In genomic region chr13:114032121-114032799, GRCh38 we compare ENCODE assay signal across 12 cellular contexts. TPM values are rescaled to one million over a fixed set of nuclear protein-coding genes. Genes with fewer than 3 reads are reported as not detected.
A peak's percentile ranks its signal among the peaks of the same experiment; 100 is the strongest.
DNase-seq lines count a peak whose midpoint lies in the region; ATAC-seq and TF ChIP-seq lines count a peak whose summit lies in the region.
"Had no signal": no experiment of that assay in that cellular context is flagged by ENCODE, and none has a peak within 500 bp of the region (broad histone marks: within the 10 kb centered on the region; RNA-seq: fewer than 3 reads in every experiment).

No MANE protein-coding gene starts in this region.

- intact Hi-C loops in sigmoid colon (cut with DNase I) = loop anchor here (5.0 kb wide), 1 partner anchor 100 kb away; the partner anchor contains the start of gene RASA3
- intact Hi-C loops in mucosa of descending colon (cut with DNase I, micrococcal nuclease) = no loop called here

- in situ Hi-C loops in G401 (cut with HindIII; ENCODE audit: low sequenced_read_pairs) = no loop called here

- DNase-seq in GM03348 (ENCODE audit: low spot score) = peak; percentile 78
- peak; percentile 50 for DNase-seq in T1000 (lab: John Stamatoyannopoulos, UW)
- peak; percentile 62 for DNase-seq in glomerular endothelial cell (ENCODE audit: extremely low read depth, low read depth, low spot score)
- no peak for DNase-seq in sigmoid colon
- no peak for DNase-seq in SW 1271 (lab: John Stamatoyannopoulos, UW)
- DNase-seq in activated CD8-positive, alpha-beta memory T cell treated with anti-CD3 and anti-CD28 coated beads, Interleukin-2, amount 50 U/mL, for 48 hours = no peak
- no peak for DNase-seq in mucosa of descending colon
- no peak for DNase-seq in G401 (ENCODE audit: low spot score)
- DNase-seq: activated CD8-positive, alpha-beta memory T cell treated with anti-CD3 and anti-CD28 coated beads, Interleukin-2, amount 10 ng/mL, durations not matched to agents 7 days and 5 days; DMS153; NCI-H446 treated with DMSO at 0.1 percent for 48 hours; T-helper 1 cell had no signal

- H3K36me3 ChIP-seq in sigmoid colon = peaks cover 0 to 4% (median 0%) of the 10 kb centered on the region in 4 donors
- H3K36me3 ChIP-seq in mucosa of descending colon (ENCODE audit: low read depth) = no peaks in the 10 kb centered on the region

- no peak for TF ChIP-seq EP300 in sigmoid colon (IDR thresholded peaks at IDR 0.05)

- no peak for ATAC-seq in mucosa of descending colon
- ATAC-seq: activated CD8-positive, alpha-beta memory T cell treated with anti-CD3 and anti-CD28 coated beads, Interleukin-2, amount 10 ng/mL, durations not matched to agents 7 days and 5 days had no signal

- no peak overlapping the region for H3K4me3 ChIP-seq in sigmoid colon
- H3K4me3 ChIP-seq in mucosa of descending colon = no peak overlapping the region

- no peak for TF ChIP-seq CTCF in sigmoid colon (IDR thresholded peaks at IDR 0.05)
- TF ChIP-seq CTCF in mucosa of descending colon (IDR thresholded peaks at IDR 0.05) = no peak

- no peaks in the 10 kb centered on the region for H3K27me3 ChIP-seq in sigmoid colon

- TF ChIP-seq POLR2A in sigmoid colon (IDR thresholded peaks at IDR 0.05) = no peak

- WGBS in sigmoid colon, 2 donors = 84 to 89% methylated on average over 26 of the region's 26 CpGs

- H3K27ac ChIP-seq in sigmoid colon = peak overlapping the region; percentile 22 to 58 (median 52)

- H3K4me1 ChIP-seq in sigmoid colon (peaks cover 0 to 54% (median 37%) of the 10 kb centered on the region in 4 donors), mucosa of descending colon (ENCODE audit: low read depth) (no peaks in the 10 kb centered on the region)

- H3K9me3 ChIP-seq in sigmoid colon = no peaks in the 10 kb centered on the region
- no peaks in the 10 kb centered on the region for H3K9me3 ChIP-seq in mucosa of descending colon

RNA-seq across cellular contexts. Expression of gene C13orf46, which starts 58.4 kb away (rescaled TPM):
- total RNA-seq in glomerular endothelial cell (2.5 and 4.1 TPM in 2 replicates), sigmoid colon (10 to 100 TPM in 1 of 4 donors, under 1 TPM in 2, not detected in 1; 0.71 to 11.9 (median 0.81) TPM), mucosa of descending colon (1 to 10 TPM; 1.3 to 1.8 (median 1.6) TPM)
- 1 to 10 TPM in 1 of 3 donors, under 1 TPM in 1, not detected in 1; 0.23 to 1.2 TPM for polyA plus RNA-seq in sigmoid colon
- total RNA-seq in G401 (2014; rRNA removed; shearing (Covaris generic)) = not detected in 2 replicates

Comparison
In these comparisons a context has a peak if more than half of its experiments do, and no peak if none do; other contexts are left out.
1. DNase-seq: peak in GM03348 (single experiment), T1000 (single experiment) and glomerular endothelial cell (single experiment); none in sigmoid colon (single experiment), SW 1271 (0 of 2), activated CD8-positive, alpha-beta memory T cell treated with anti-CD3 and anti-CD28 coated beads, Interleukin-2, amount 50 U/mL, for 48 hours (single experiment), mucosa of descending colon (0 of 3) and G401 (single experiment).